Comparison of ENCODE assay signal across 1 cellular context in genomic region chr1:34770891-34771508, GRCh38.
TF ChIP-seq lines count a peak whose summit lies in the region.

No MANE protein-coding gene starts in this region.

TF ChIP-seq in H1, 55 proteins besides CTCF, POLR2A, EP300 and RAD21:
- TF ChIP-seq KDM5A (IDR thresholded peaks at IDR 0.05; ENCODE audit: low read length), result no peak
- TF ChIP-seq MAFK (IDR thresholded peaks at IDR 0.05; ENCODE audit: low read depth, low read length), result peak; percentile 35; the same call in 1 of the 2 replicates
